8 cellular contexts compared by ENCODE assay signal in genomic region chr15:37098468-37099320, GRCh38. TPM values are rescaled to one million over a fixed set of nuclear protein-coding genes. Genes with fewer than 3 reads are reported as not detected.
DNase-seq lines count a peak whose midpoint lies in the region; ATAC-seq lines count a peak whose summit lies in the region.

No MANE protein-coding gene starts in this region.

- WGBS in mesendoderm (ENCODE audit: extremely low coverage, insufficient coverage, low lambda C conversion rate), result no CpG with 5 or more reads among the region's 75 CpGs
- WGBS in urinary bladder, result under 1% methylated on average over 75 of the region's 75 CpGs

- H3K4ac ChIP-seq in mesendoderm (ENCODE audit: low read depth, low read length), result no peak overlapping the region

- H3K36me3 Mint-ChIP-seq in effector memory CD8-positive, alpha-beta T cell (ENCODE audit: insufficient read depth), result peaks cover 29% of the 10 kb centered on the region

- H3K4me2 ChIP-seq in mesendoderm (ENCODE audit: low read length), result peak overlapping the region; percentile 84

- ATAC-seq in HG02588 (IDR thresholded peaks at IDR 0.05; ENCODE audit: unreplicated experiment), result peak; percentile 35
- ATAC-seq in effector memory CD8-positive, alpha-beta T cell (replicated peaks), result peak; percentile 68

- H3K27ac ChIP-seq in mesendoderm (ENCODE audit: low read depth, low read length) (no peak overlapping the region), urinary bladder (ENCODE audit: low read depth) (peak overlapping the region; percentile 82)

- H3K4me3 Mint-ChIP-seq in effector memory CD8-positive, alpha-beta T cell, result peak overlapping the region; percentile 84 to 94

- H2BK5ac ChIP-seq in mesendoderm (ENCODE audit: low read length), result no peak overlapping the region

- no peak overlapping the region for H2BK120ac ChIP-seq in mesendoderm (ENCODE audit: low read depth, low read length)

- H4K8ac ChIP-seq in mesendoderm (ENCODE audit: low read depth, low read length), result no peak overlapping the region

- H3K27me3 Mint-ChIP-seq in effector memory CD8-positive, alpha-beta T cell, result peaks cover 69 to 88% of the 10 kb centered on the region in 2 donors

- H4K5ac ChIP-seq in mesendoderm (ENCODE audit: low read length), result no peak overlapping the region

- no peaks in the 10 kb centered on the region for H3K79me1 ChIP-seq in mesendoderm (ENCODE audit: low read length)

- H3K4me1 ChIP-seq in mesendoderm (ENCODE audit: control insufficient read depth, low read depth, low read length), result peaks cover 6% of the 10 kb centered on the region
- H3K4me1 ChIP-seq in urinary bladder (ENCODE audit: insufficient read depth), result no peaks in the 10 kb centered on the region

- H3K27me3 ChIP-seq in mesendoderm (ENCODE audit: insufficient read depth, low read length, poor library complexity), result peaks cover 18% of the 10 kb centered on the region

- peaks cover 35 to 41% of the 10 kb centered on the region in 2 donors for H3K4me1 Mint-ChIP-seq in effector memory CD8-positive, alpha-beta T cell (ENCODE audit: low read depth in 2 of 2)

- peak overlapping the region; percentile 77 to 79 for H3K27ac Mint-ChIP-seq in effector memory CD8-positive, alpha-beta T cell

- H2AK5ac ChIP-seq in mesendoderm (ENCODE audit: low read length), result no peak overlapping the region

- peak overlapping the region; percentile 19 for H3K4me3 ChIP-seq in mesendoderm (ENCODE audit: low read length)
- peak overlapping the region; percentile 91 for H3K4me3 ChIP-seq in urinary bladder (ENCODE audit: low read depth, low read length)

- H3K18ac ChIP-seq in mesendoderm (ENCODE audit: low read length), result peak overlapping the region; percentile 83

- no peaks in the 10 kb centered on the region for H3K9me3 Mint-ChIP-seq in effector memory CD8-positive, alpha-beta T cell

- H3K36me3 ChIP-seq in mesendoderm (ENCODE audit: control insufficient read depth, insufficient read depth, low read length) (no peaks in the 10 kb centered on the region), urinary bladder (ENCODE audit: insufficient read depth) (no peaks in the 10 kb centered on the region)

- H2BK15ac ChIP-seq in mesendoderm (replicated peaks; ENCODE audit: low read depth), result peak overlapping the region; percentile 19

- DNase-seq in NCI-H748 (lab: John Stamatoyannopoulos, UW; ENCODE audit: unreplicated experiment) (peak; percentile 57), NCI-H748 treated with DMSO at 0.1 percent for 48 hours (lab: John Stamatoyannopoulos, UW) (no peak), RPMI8226 (peak; percentile 49), mesendoderm (peak; percentile 58)
- no peak for DNase-seq in effector memory CD8-positive, alpha-beta T cell
- DNase-seq in stimulated activated CD4-positive, alpha-beta T cell treated with anti-CD3 and anti-CD28 coated beads, Interleukin-1b, Interleukin-23, amount 100 ng/mL, for 48 hours, result no peak

- H3K23ac ChIP-seq in mesendoderm (ENCODE audit: low read length), result peak overlapping the region; percentile 95

- no peaks in the 10 kb centered on the region for H3K79me2 ChIP-seq in mesendoderm (ENCODE audit: control insufficient read depth, insufficient read depth, low read length)

- H3K56ac ChIP-seq in mesendoderm (ENCODE audit: low read length), result peak overlapping the region; percentile 77

- peak overlapping the region; percentile 60 for H3K9ac ChIP-seq in mesendoderm (ENCODE audit: low read length)

RNA-seq across cellular contexts. Expression of gene MEIS2, which starts 1.7 kb away (rescaled TPM):
- polyA plus RNA-seq in mesendoderm (2013, experiment 1 of 2), result 0.14 TPM
- polyA plus RNA-seq in mesendoderm (2013, experiment 2 of 2), result 0.20 TPM
- total RNA-seq in urinary bladder, result 163 TPM
- 79.8 TPM for polyA plus RNA-seq in urinary bladder

Comparison
In these comparisons a context has a peak if more than half of its experiments do, and no peak if none do; other contexts are left out.
1. DNase-seq: peak in NCI-H748 (single experiment), RPMI8226 (single experiment) and mesendoderm (single experiment); none in NCI-H748 treated with DMSO at 0.1 percent for 48 hours (single experiment), effector memory CD8-positive, alpha-beta T cell (0 of 3) and stimulated activated CD4-positive, alpha-beta T cell treated with anti-CD3 and anti-CD28 coated beads, Interleukin-1b, Interleukin-23, amount 100 ng/mL, for 48 hours (single experiment).